In the genomic region with DNA sequence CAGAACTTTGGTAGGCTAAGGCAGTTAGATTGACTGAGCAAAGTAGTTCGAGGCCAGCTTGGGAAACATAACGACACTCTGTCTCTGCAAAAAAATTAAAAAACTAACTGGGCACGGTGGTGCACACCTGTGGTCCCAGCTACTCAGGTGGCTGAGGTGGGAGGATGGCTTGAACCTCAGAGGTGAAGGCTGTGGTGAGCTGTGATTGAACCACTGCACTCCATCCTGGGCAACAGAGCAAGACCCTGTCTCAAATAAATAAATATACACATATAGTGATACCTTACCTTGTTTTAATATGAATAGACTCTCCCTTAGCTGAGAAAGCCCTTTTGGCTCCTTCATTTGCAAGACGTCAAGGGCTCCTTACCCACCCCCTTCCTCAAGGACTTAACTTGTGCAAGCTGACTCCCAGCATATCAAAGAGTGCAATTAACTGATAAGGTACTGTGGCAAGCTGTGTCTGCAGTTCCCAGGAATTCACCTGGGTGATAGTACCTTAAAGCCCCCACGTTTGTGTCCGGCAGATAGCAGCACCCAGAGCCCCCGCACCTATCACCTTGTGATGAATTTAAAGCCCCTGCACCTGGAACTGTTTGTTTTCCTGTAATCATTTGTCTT, we compare ENCODE assay signal across 17 cellular contexts.
DNase-seq lines count a peak whose midpoint lies in the region; ATAC-seq and TF ChIP-seq lines count a peak whose summit lies in the region.
"Had no signal": no experiment of that assay in that cellular context is flagged by ENCODE, and none has a peak within 500 bp of the region (broad histone marks: within the 10 kb centered on the region; RNA-seq: fewer than 3 reads in every experiment).

No MANE protein-coding gene starts in this region.

- no peak overlapping the region for H3K27ac ChIP-seq in GM23338 (ENCODE audit: low read depth)
- no peak overlapping the region for H3K27ac ChIP-seq in body of pancreas
- no peak overlapping the region for H3K27ac ChIP-seq in left lung
- H3K27ac ChIP-seq in tibial nerve: no peak overlapping the region

- intact Hi-C loops in body of pancreas (cut with DNase I) (no loop called here), left lung (cut with DNase I) (no loop called here)

- no peak for TF ChIP-seq EP300 in tibial nerve (IDR thresholded peaks at IDR 0.05)

- H3K36me3 ChIP-seq in GM23338 (ENCODE audit: insufficient read depth): no peaks in the 10 kb centered on the region
- no peaks in the 10 kb centered on the region for H3K36me3 ChIP-seq in body of pancreas (replicated peaks in 1 of 2; ENCODE audit: insufficient read depth in 1 of 2, low read depth in 2 of 2)
- H3K36me3 ChIP-seq in left lung: no peaks in the 10 kb centered on the region
- H3K36me3 ChIP-seq in tibial nerve: no peaks in the 10 kb centered on the region
- H3K36me3 ChIP-seq: HAP-1 had no signal

- H3K4me3 ChIP-seq in GM23338 (no peak overlapping the region), body of pancreas (no peak overlapping the region), left lung (no peak overlapping the region), tibial nerve (no peak overlapping the region)
- H3K4me3 ChIP-seq: HAP-1 had no signal

- no peak overlapping the region for H3K4me3 Mint-ChIP-seq in GM23338
- peak overlapping the region; percentile 24 for H3K4me3 Mint-ChIP-seq in progenitor cell of endocrine pancreas (ENCODE audit: low read depth)
- H3K4me3 Mint-ChIP-seq: B cell; CD4-positive, alpha-beta memory T cell had no signal

- no peak overlapping the region for H2AFZ ChIP-seq in GM23338

- no peaks in the 10 kb centered on the region for H3K79me2 ChIP-seq in GM23338 (replicated peaks; ENCODE audit: insufficient read depth)

- no peaks in the 10 kb centered on the region for H4K20me1 ChIP-seq in GM23338 (replicated peaks; ENCODE audit: insufficient read depth)

- no peaks in the 10 kb centered on the region for H3F3A ChIP-seq in GM23338 (replicated peaks; ENCODE audit: low read depth)

- peaks cover 4% of the 10 kb centered on the region for H3K27me3 Mint-ChIP-seq in GM23338 (ENCODE audit: insufficient read depth, low read depth, poor library complexity)
- H3K27me3 Mint-ChIP-seq in progenitor cell of endocrine pancreas: no peaks in the 10 kb centered on the region
- H3K27me3 Mint-ChIP-seq: B cell; CD4-positive, alpha-beta memory T cell had no signal

- no peaks in the 10 kb centered on the region for H3K27me3 ChIP-seq in GM23338 (ENCODE audit: insufficient read depth)
- no peaks in the 10 kb centered on the region for H3K27me3 ChIP-seq in body of pancreas
- no peaks in the 10 kb centered on the region for H3K27me3 ChIP-seq in left lung
- H3K27me3 ChIP-seq in tibial nerve: no peaks in the 10 kb centered on the region

- TF ChIP-seq CTCF in GM23338 (conservative IDR thresholded peaks at IDR 0.05; ENCODE audit: low read depth in 2 of 2): no peak
- TF ChIP-seq CTCF in body of pancreas (IDR thresholded peaks at IDR 0.05): no peak
- no peak for TF ChIP-seq CTCF in left lung (IDR thresholded peaks at IDR 0.05)
- no peak for TF ChIP-seq CTCF in progenitor cell of endocrine pancreas (IDR thresholded peaks at IDR 0.05; ENCODE audit: unreplicated experiment)
- no peak for TF ChIP-seq CTCF in tibial nerve (IDR thresholded peaks at IDR 0.05)

- H3K9me2 ChIP-seq in GM23338 (ENCODE audit: insufficient read depth): peaks cover 6% of the 10 kb centered on the region

- H3K9me3 Mint-ChIP-seq in GM23338 (no peaks in the 10 kb centered on the region; the same call in 2 of the 3 replicates), progenitor cell of endocrine pancreas (ENCODE audit: low read depth) (peaks cover 8% of the 10 kb centered on the region)

- peaks cover 15% of the 10 kb centered on the region; the same call in 2 of the 3 replicates for H3K4me1 Mint-ChIP-seq in GM23338
- H3K4me1 Mint-ChIP-seq in progenitor cell of endocrine pancreas (ENCODE audit: low read depth): peaks cover 23% of the 10 kb centered on the region
- H3K4me1 Mint-ChIP-seq: B cell; CD4-positive, alpha-beta memory T cell had no signal

- H3K27ac Mint-ChIP-seq in GM23338 (peak overlapping the region; percentile 24), progenitor cell of endocrine pancreas (peak overlapping the region; percentile 65)
- H3K27ac Mint-ChIP-seq: B cell; CD4-positive, alpha-beta memory T cell had no signal

- peak; percentile 27 for DNase-seq in GM23338 (ENCODE audit: low spot score)
- peak in 3 of 4 donors; percentile 13 to 42 (median 23) for DNase-seq in body of pancreas
- DNase-seq in left lung: peak in 1 of 2 donors; percentile 30
- DNase-seq in progenitor cell of endocrine pancreas (ENCODE audit: low spot score, unreplicated experiment): no peak
- no peak for DNase-seq in tibial nerve (ENCODE audit: low spot score in 2 of 2)
- no peak for DNase-seq in iPS-NIHi11 (ENCODE audit: low spot score)
- DNase-seq: ACHN; C1 segment of cervical spinal cord; CD4-positive, alpha-beta memory T cell; COR-L47; DND-41; GOT3 had no signal

- H3K36me3 Mint-ChIP-seq in GM23338 (ENCODE audit: low read depth) (no peaks in the 10 kb centered on the region), progenitor cell of endocrine pancreas (ENCODE audit: insufficient read depth) (no peaks in the 10 kb centered on the region)
- H3K36me3 Mint-ChIP-seq: CD4-positive, alpha-beta memory T cell had no signal

- no peaks in the 10 kb centered on the region for H3K9me3 ChIP-seq in body of pancreas
- no peaks in the 10 kb centered on the region for H3K9me3 ChIP-seq in left lung
- no peaks in the 10 kb centered on the region for H3K9me3 ChIP-seq in tibial nerve
- H3K9me3 ChIP-seq: HAP-1 had no signal

- H3K4me2 ChIP-seq in GM23338: peak overlapping the region; percentile 42

- ATAC-seq in GM23338 (no peak; the same call in 2 of the 3 replicates), body of pancreas (peak; percentile 52), left lung (peak; percentile 27), HG02981 (IDR thresholded peaks at IDR 0.05; ENCODE audit: unreplicated experiment) (no peak), GM19467 (IDR thresholded peaks at IDR 0.05; ENCODE audit: unreplicated experiment) (no peak)
- ATAC-seq: HepG2 had no signal

- TF ChIP-seq POLR2A in body of pancreas (IDR thresholded peaks at IDR 0.05) (no peak), tibial nerve (IDR thresholded peaks at IDR 0.05) (no peak)

- 36 to 38% methylated on average over 7 of the region's 7 CpGs for WGBS in body of pancreas, 2 donors
- 67 to 71% methylated on average over 7 of the region's 7 CpGs for WGBS in tibial nerve, 2 donors

- H3K4me1 ChIP-seq in GM23338 (ENCODE audit: insufficient read depth) (peaks cover 17% of the 10 kb centered on the region), body of pancreas (peaks cover 15% of the 10 kb centered on the region), left lung (no peaks in the 10 kb centered on the region), tibial nerve (no peaks in the 10 kb centered on the region)
- H3K4me1 ChIP-seq: HAP-1 had no signal

TF ChIP-seq in GM23338, 12 proteins besides CTCF, POLR2A, EP300 and RAD21 (continues in another document):
- TF ChIP-seq EZH2 (IDR thresholded peaks at IDR 0.05; ENCODE audit: low read depth, unreplicated experiment): no peak
- TF ChIP-seq JUNB (IDR thresholded peaks at IDR 0.05; ENCODE audit: unreplicated experiment): no peak
- TF ChIP-seq POLR2AphosphoS5 (IDR thresholded peaks at IDR 0.05; ENCODE audit: low read depth): no peak
- TF ChIP-seq NANOG (IDR thresholded peaks at IDR 0.05; ENCODE audit: borderline replicate concordance): no peak
- no peak for TF ChIP-seq STAT1 (IDR thresholded peaks at IDR 0.05; ENCODE audit: unreplicated experiment)
- TF ChIP-seq, protein P1, sequence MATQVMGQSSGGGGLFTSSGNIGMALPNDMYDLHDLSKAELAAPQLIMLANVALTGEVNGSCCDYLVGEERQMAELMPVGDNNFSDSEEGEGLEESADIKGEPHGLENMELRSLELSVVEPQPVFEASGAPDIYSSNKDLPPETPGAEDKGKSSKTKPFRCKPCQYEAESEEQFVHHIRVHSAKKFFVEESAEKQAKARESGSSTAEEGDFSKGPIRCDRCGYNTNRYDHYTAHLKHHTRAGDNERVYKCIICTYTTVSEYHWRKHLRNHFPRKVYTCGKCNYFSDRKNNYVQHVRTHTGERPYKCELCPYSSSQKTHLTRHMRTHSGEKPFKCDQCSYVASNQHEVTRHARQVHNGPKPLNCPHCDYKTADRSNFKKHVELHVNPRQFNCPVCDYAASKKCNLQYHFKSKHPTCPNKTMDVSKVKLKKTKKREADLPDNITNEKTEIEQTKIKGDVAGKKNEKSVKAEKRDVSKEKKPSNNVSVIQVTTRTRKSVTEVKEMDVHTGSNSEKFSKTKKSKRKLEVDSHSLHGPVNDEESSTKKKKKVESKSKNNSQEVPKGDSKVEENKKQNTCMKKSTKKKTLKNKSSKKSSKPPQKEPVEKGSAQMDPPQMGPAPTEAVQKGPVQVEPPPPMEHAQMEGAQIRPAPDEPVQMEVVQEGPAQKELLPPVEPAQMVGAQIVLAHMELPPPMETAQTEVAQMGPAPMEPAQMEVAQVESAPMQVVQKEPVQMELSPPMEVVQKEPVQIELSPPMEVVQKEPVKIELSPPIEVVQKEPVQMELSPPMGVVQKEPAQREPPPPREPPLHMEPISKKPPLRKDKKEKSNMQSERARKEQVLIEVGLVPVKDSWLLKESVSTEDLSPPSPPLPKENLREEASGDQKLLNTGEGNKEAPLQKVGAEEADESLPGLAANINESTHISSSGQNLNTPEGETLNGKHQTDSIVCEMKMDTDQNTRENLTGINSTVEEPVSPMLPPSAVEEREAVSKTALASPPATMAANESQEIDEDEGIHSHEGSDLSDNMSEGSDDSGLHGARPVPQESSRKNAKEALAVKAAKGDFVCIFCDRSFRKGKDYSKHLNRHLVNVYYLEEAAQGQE (IDR thresholded peaks at IDR 0.05; ENCODE audit: unreplicated experiment): no peak
- TF ChIP-seq ZNF331 (CRISPR knock-in tag; IDR thresholded peaks at IDR 0.05; ENCODE audit: low read depth): no peak
- no peak for TF ChIP-seq ZNF114 (CRISPR knock-in tag; IDR thresholded peaks at IDR 0.05)
- TF ChIP-seq, protein P2, sequence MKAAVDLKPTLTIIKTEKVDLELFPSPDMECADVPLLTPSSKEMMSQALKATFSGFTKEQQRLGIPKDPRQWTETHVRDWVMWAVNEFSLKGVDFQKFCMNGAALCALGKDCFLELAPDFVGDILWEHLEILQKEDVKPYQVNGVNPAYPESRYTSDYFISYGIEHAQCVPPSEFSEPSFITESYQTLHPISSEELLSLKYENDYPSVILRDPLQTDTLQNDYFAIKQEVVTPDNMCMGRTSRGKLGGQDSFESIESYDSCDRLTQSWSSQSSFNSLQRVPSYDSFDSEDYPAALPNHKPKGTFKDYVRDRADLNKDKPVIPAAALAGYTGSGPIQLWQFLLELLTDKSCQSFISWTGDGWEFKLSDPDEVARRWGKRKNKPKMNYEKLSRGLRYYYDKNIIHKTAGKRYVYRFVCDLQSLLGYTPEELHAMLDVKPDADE (IDR thresholded peaks at IDR 0.05): no peak

Comparison
In these comparisons a context has a peak if more than half of its experiments do, and no peak if none do; other contexts are left out.
1. ATAC-seq: peak in body of pancreas (single experiment) and left lung (single experiment); none in GM23338 (single experiment), HG02981 (single experiment) and GM19467 (single experiment).
2. DNase-seq: peak in GM23338 (single experiment) and body of pancreas (3 of 4); none in progenitor cell of endocrine pancreas (single experiment), tibial nerve (0 of 2) and iPS-NIHi11 (single experiment).